Comparison of ENCODE assay signal across 13 cellular contexts in genomic region chr7:12031186-12031585, GRCh38.
"Had no signal": no experiment of that assay in that cellular context is flagged by ENCODE, and none has a peak within 500 bp of the region (broad histone marks: within the 10 kb centered on the region; RNA-seq: fewer than 3 reads in every experiment).

No MANE protein-coding gene starts in this region.

- H3K4me3 ChIP-seq: esophagus squamous epithelium, heart left ventricle, left ventricle myocardium inferior, upper lobe of left lung had no signal

- H3K27ac ChIP-seq: brain microvascular endothelial cell, esophagus squamous epithelium, heart left ventricle, left ventricle myocardium inferior, upper lobe of left lung had no signal

- ATAC-seq: heart left ventricle had no signal

- H3K36me3 ChIP-seq: brain microvascular endothelial cell, esophagus squamous epithelium, heart left ventricle, left ventricle myocardium inferior, upper lobe of left lung had no signal

- DNase-seq: activated CD4-positive, alpha-beta T cell treated with anti-CD3 and anti-CD28 coated beads, Interleukin-2, amount 50 U/mL, for 4 hours; activated CD4-positive, CD25-positive, alpha-beta regulatory T cell treated with anti-CD3 and anti-CD28 coated beads, Interleukin-2, amount 50 U/mL, for 72 hours; activated effector memory CD4-positive, alpha-beta T cell treated with Interleukin-2 at 50 U/mL for 16 hours; activated T-cell treated with anti-CD3 and anti-CD28 coated beads, Interleukin-2, amount 50 U/mL, for 1 hour; amniotic stem cell; esophagus squamous epithelium; heart left ventricle; left ventricle myocardium inferior; nephron progenitor cell; stimulated activated CD4-positive, alpha-beta T cell treated with anti-CD3 and anti-CD28 coated beads, Interleukin-2, amount 100 ng/mL, for 48 hours; stimulated activated naive CD4-positive, alpha-beta T cell treated with Interleukin-2 at 50 U/mL for 16 hours; upper lobe of left lung had no signal

- H3K9me3 ChIP-seq: esophagus squamous epithelium, heart left ventricle, left ventricle myocardium inferior, upper lobe of left lung had no signal

- H3K27me3 ChIP-seq: brain microvascular endothelial cell, esophagus squamous epithelium, heart left ventricle, upper lobe of left lung had no signal

- H3K4me1 ChIP-seq: esophagus squamous epithelium, heart left ventricle, left ventricle myocardium inferior, upper lobe of left lung had no signal
